26 cellular contexts compared by ENCODE assay signal in the genomic region with DNA sequence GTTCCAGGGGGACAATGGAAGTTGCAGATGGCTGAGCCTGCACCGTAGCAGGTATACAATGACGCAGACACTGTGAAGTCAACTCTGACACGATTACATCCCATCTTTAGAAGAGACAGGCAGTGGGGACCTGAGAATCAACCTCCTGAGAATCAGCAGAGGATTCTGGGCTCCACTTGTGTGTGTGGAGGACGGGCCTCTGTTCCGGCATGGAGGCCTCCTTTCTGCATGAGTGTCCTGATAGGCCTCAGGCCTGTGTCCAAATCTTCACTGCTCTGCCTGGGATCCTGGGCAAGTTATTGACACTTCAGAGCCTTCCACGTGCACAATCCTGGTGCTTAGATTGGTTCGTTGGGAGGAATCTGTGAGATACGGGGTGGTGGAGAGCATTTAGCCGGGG.
"Had no signal": no experiment of that assay in that cellular context is flagged by ENCODE, and none has a peak within 500 bp of the region (broad histone marks: within the 10 kb centered on the region; RNA-seq: fewer than 3 reads in every experiment).

No MANE protein-coding gene starts in this region.

- H3K9me3 ChIP-seq: body of pancreas, gastrocnemius medialis, ovary, prostate gland, stomach, tibial artery had no signal

- H3K27me3 Mint-ChIP-seq: activated CD4-positive, alpha-beta T cell treated with anti-CD3 and anti-CD28 coated beads, Interleukin-2, amount 10 ng/mL, durations not matched to agents 24 days and 14 days had no signal

- DNase-seq: activated CD4-positive, alpha-beta memory T cell treated with anti-CD3 and anti-CD28 coated beads for 36 hours; activated CD4-positive, alpha-beta T cell treated with anti-CD3 and anti-CD28 coated beads, Interleukin-2, amount 10 ng/mL, durations not matched to agents 24 days and 14 days; activated CD4-positive, CD25-positive, alpha-beta regulatory T cell treated with anti-CD3 and anti-CD28 coated beads, Interleukin-2, amount 50 U/mL, for 72 hours; activated CD8-positive, alpha-beta memory T cell treated with anti-CD3 and anti-CD28 coated beads, Interleukin-2, amount 50 U/mL, for 4 hours; activated T-cell treated with anti-CD3 and anti-CD28 coated beads, Interleukin-2, amount 50 U/mL, for 4 hours; dermis blood vessel endothelial cell; effector CD8-positive, alpha-beta T cell; erythroblast; gastrocnemius medialis; glutamatergic neuron; hippocampal formation; ovary; retina; stimulated activated CD4-positive, alpha-beta T cell treated with anti-CD3 and anti-CD28 coated beads, Interleukin-15, amount 100 ng/mL, for 24 hours; stimulated activated CD4-positive, alpha-beta T cell treated with anti-CD3 and anti-CD28 coated beads, Interleukin-2, amount 100 ng/mL, for 24 hours; stimulated activated naive B cell treated with anti-CD40 and anti-IgM and Interleukin-4, amounts not matched to agents 10 μg/mL and 1 μg/mL and 100 μg/mL, for 72 hours; stomach; SW 1271; T1000 had no signal

- ATAC-seq: activated naive CD4-positive, alpha-beta T cell treated with anti-CD3 and anti-CD28 coated beads, Interleukin-2, amount 50 U/mL, for 72 hours; activated T-cell treated with anti-CD3 and anti-CD28 coated beads, Interleukin-2, amount 50 U/mL, for 4 hours; body of pancreas; gastrocnemius medialis; naive thymus-derived CD8-positive, alpha-beta T cell had no signal

- H3K4me1 Mint-ChIP-seq: activated CD4-positive, alpha-beta T cell treated with anti-CD3 and anti-CD28 coated beads, Interleukin-2, amount 10 ng/mL, durations not matched to agents 24 days and 14 days had no signal

- H3K27ac Mint-ChIP-seq: activated CD4-positive, alpha-beta memory T cell treated with anti-CD3 and anti-CD28 coated beads for 36 hours; activated CD4-positive, alpha-beta T cell treated with anti-CD3 and anti-CD28 coated beads, Interleukin-2, amount 10 ng/mL, durations not matched to agents 24 days and 14 days; activated naive CD4-positive, alpha-beta T cell treated with anti-CD3 and anti-CD28 coated beads, Interleukin-2, amount 50 U/mL, for 72 hours; activated T-helper 2 cell treated with anti-CD3 and anti-CD28 coated beads, Interferon-gamma antibody, Interleukin-2, Interleukin-4, amounts not matched to agents 10 μg/mL and 5 μg/mL and 100 μg/mL, durations not matched to agents 14 hours and 24 hours and 36 hours; naive thymus-derived CD8-positive, alpha-beta T cell; stimulated activated naive B cell treated with anti-CD40 and anti-IgM and Interleukin-4, amounts not matched to agents 10 μg/mL and 1 μg/mL and 100 μg/mL, for 72 hours; T-helper 1 cell treated with Interleukin-12 subunit alpha and Interleukin-12 subunit beta and Interleukin-4 antibody, amounts not matched to agents 30 μg/mL and 1 μg/mL, for 36 hours had no signal

- H3K4me1 ChIP-seq: body of pancreas, gastrocnemius medialis, prostate gland, stomach had no signal

- H3K4me3 ChIP-seq: body of pancreas, gastrocnemius medialis, ovary, prostate gland, stomach, tibial artery had no signal

- H3K36me3 ChIP-seq: gastrocnemius medialis, ovary, prostate gland, stomach, tibial artery had no signal

- H3K36me3 Mint-ChIP-seq: activated CD4-positive, alpha-beta memory T cell treated with anti-CD3 and anti-CD28 coated beads for 36 hours; activated naive CD4-positive, alpha-beta T cell treated with anti-CD3 and anti-CD28 coated beads, Interleukin-2, amount 50 U/mL, for 72 hours; naive thymus-derived CD8-positive, alpha-beta T cell; stimulated activated naive B cell treated with anti-CD40 and anti-IgM and Interleukin-4, amounts not matched to agents 10 μg/mL and 1 μg/mL and 100 μg/mL, for 72 hours had no signal

- H3K4me3 Mint-ChIP-seq: activated CD4-positive, alpha-beta memory T cell treated with anti-CD3 and anti-CD28 coated beads for 36 hours; activated CD4-positive, alpha-beta T cell treated with anti-CD3 and anti-CD28 coated beads, Interleukin-2, amount 10 ng/mL, durations not matched to agents 24 days and 14 days; activated T-cell treated with anti-CD3 and anti-CD28 coated beads, Interleukin-2, amount 50 U/mL, for 4 hours; naive thymus-derived CD8-positive, alpha-beta T cell; stimulated activated naive B cell treated with anti-CD40 and anti-IgM and Interleukin-4, amounts not matched to agents 10 μg/mL and 1 μg/mL and 100 μg/mL, for 72 hours; T-helper 1 cell treated with Interleukin-12 subunit alpha and Interleukin-12 subunit beta and Interleukin-4 antibody, amounts not matched to agents 30 μg/mL and 1 μg/mL, for 36 hours had no signal

- H3K27me3 ChIP-seq: body of pancreas, ovary had no signal

- H3K9me3 Mint-ChIP-seq: activated CD4-positive, alpha-beta memory T cell treated with anti-CD3 and anti-CD28 coated beads for 36 hours; activated CD4-positive, alpha-beta T cell treated with anti-CD3 and anti-CD28 coated beads, Interleukin-2, amount 10 ng/mL, durations not matched to agents 24 days and 14 days; activated naive CD4-positive, alpha-beta T cell treated with anti-CD3 and anti-CD28 coated beads, Interleukin-2, amount 50 U/mL, for 72 hours; activated T-cell treated with anti-CD3 and anti-CD28 coated beads, Interleukin-2, amount 50 U/mL, for 4 hours; activated T-helper 2 cell treated with anti-CD3 and anti-CD28 coated beads, Interferon-gamma antibody, Interleukin-2, Interleukin-4, amounts not matched to agents 10 μg/mL and 5 μg/mL and 100 μg/mL, durations not matched to agents 14 hours and 24 hours and 36 hours; stimulated activated naive B cell treated with anti-CD40 and anti-IgM and Interleukin-4, amounts not matched to agents 10 μg/mL and 1 μg/mL and 100 μg/mL, for 72 hours; T-helper 1 cell treated with Interleukin-12 subunit alpha and Interleukin-12 subunit beta and Interleukin-4 antibody, amounts not matched to agents 30 μg/mL and 1 μg/mL, for 36 hours had no signal

- H3K27ac ChIP-seq: body of pancreas, gastrocnemius medialis, ovary, prostate gland, tibial artery had no signal
